8 cellular contexts compared by ENCODE assay signal in the genomic region with DNA sequence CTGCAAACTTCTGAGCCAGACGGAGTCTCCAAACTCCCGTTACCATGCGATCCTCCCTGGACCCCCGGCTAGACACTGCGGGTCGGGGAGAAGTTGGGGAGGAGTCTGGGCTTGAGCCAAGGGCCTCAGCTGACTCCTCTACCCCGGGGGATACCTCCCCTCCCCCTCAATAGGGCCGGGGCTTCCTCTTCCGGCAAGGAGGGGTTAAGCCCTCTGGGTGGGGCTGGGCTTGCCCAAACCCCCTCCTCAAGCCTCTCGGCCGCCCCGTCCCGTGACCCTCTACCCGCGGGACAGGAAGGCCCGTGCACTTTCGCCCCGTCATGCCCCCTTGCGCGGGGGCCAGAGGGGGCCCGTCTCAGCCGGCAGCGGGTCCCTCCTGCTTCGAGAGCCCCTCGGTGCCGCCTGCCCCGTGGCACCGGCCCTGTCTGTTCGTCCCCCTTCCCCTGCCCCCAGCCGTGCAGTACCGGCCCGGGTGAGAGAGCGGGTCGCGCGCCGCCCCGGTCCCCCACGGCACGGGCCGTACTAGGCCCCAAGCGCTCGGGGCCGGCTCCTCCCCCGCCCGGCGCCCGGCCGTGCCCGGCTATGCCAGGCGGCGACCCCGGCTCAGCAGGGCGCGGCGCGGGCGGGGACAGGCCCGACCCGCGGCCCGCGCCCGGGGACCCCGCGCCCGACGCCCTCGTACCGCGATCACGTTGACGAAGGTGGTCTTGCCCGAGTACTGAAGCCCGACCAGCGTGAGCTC.
DNase-seq lines count a peak whose midpoint lies in the region; TF ChIP-seq lines count a peak whose summit lies in the region.

No MANE protein-coding gene starts in this region.

- H3K4me3 ChIP-seq in HEK293 (ENCODE audit: low read depth, low read length) (peak overlapping the region; percentile 79), iPS-18a (ENCODE audit: low read length) (peak overlapping the region; percentile 93), skin epidermis (peak overlapping the region; percentile 78 to 97 (median 86))

- TF ChIP-seq CTCF in HEK293 (tag by site-specific recombination; IDR thresholded peaks at IDR 0.05): peak; percentile 14; the same call in 1 of the 2 replicates

- POLR2A ChIA-PET in HEK293 (lab: Yijun Ruan, JAX): interaction anchor here (1.0 to 2.4 kb wide), 2 partner anchors 11 to 12 kb away, joined by 3 to 8 read pairs; no protein-coding TSS in a partner anchor

- CTCF ChIA-PET in HEK293 (lab: Yijun Ruan, JAX): interaction anchor here (1.8 to 3.2 kb wide), 3 partner anchors 10 to 144 kb away, joined by 8 to 16 read pairs (median 11); no protein-coding TSS in a partner anchor

- peaks cover 0 to 17% of the 10 kb centered on the region in 2 experiments; a peak in 1 of 3 replicates for H3K36me3 ChIP-seq in HEK293 (ENCODE audit: control insufficient read depth in 2 of 2, insufficient read depth in 1 of 2, low read length in 2 of 2)
- H3K36me3 ChIP-seq in iPS-18a (ENCODE audit: control insufficient read depth, low read depth, low read length): no peaks in the 10 kb centered on the region

- H3K27me3 ChIP-seq in iPS-18a (ENCODE audit: control insufficient read depth, insufficient read depth, low read length): peaks cover 12% of the 10 kb centered on the region

- DNase-seq in NOMO-1 treated with DMSO at 0.1 percent for 48 hours (lab: John Stamatoyannopoulos, UW; ENCODE audit: unreplicated experiment) (peak; percentile 52), NOMO-1 treated with dmso at 0.1 percent for 144 hours (lab: John Stamatoyannopoulos, UW; ENCODE audit: unreplicated experiment) (no peak), NCI-H345 (lab: John Stamatoyannopoulos, UW) (peak; percentile 24), HUDEP-2 (lab: John Stamatoyannopoulos, UW; ENCODE audit: unreplicated experiment in 76 of 76) (no peak)

- H3K9ac ChIP-seq in iPS-18a (ENCODE audit: low read length): peak overlapping the region; percentile 63

- H3K27ac ChIP-seq in HEK293 (ENCODE audit: extremely low read depth, low read depth, low read length) (peak overlapping the region; percentile 90), angular gyrus (ENCODE audit: low read depth, low read length) (peak overlapping the region; percentile 92), iPS-18a (ENCODE audit: low read length) (no peak overlapping the region), skin epidermis (peak overlapping the region; percentile 37 to 98 (median 93))

- no peaks in the 10 kb centered on the region; the same call in 1 of the 2 replicates for H3K4me1 ChIP-seq in HEK293 (ENCODE audit: control insufficient read depth, insufficient read depth, low read length)
- peaks cover 11% of the 10 kb centered on the region for H3K4me1 ChIP-seq in iPS-18a (ENCODE audit: control insufficient read depth, low read depth, low read length)

- H3K9me3 ChIP-seq in HEK293 (ENCODE audit: control insufficient read depth, insufficient read depth, low read depth, low read length) (no peaks in the 10 kb centered on the region), iPS-18a (ENCODE audit: control insufficient read depth, low read depth, low read length) (no peaks in the 10 kb centered on the region)

TF ChIP-seq in HEK293, 187 proteins besides CTCF, POLR2A, EP300 and RAD21 (continues in another document):
- TF ChIP-seq ZNF23 (tag by site-specific recombination; IDR thresholded peaks at IDR 0.05; ENCODE audit: borderline replicate concordance) (no peak), ZNF404 (tag by site-specific recombination; IDR thresholded peaks at IDR 0.05) (no peak), ZBTB17 (tag by site-specific recombination; IDR thresholded peaks at IDR 0.05) (no peak), ZNF510 (tag by site-specific recombination; IDR thresholded peaks at IDR 0.05; ENCODE audit: insufficient replicate concordance) (no peak), ZBTB8A (tag by site-specific recombination; IDR thresholded peaks at IDR 0.05) (0 out of 2 replicates have a peak, but pooled peaks have one; percentile 38), ZNF555 (tag by site-specific recombination; conservative IDR thresholded peaks at IDR 0.05) (no peak), SP7 (tag by site-specific recombination; IDR thresholded peaks at IDR 0.05) (0 out of 2 replicates have a peak, but pooled peaks have one; percentile 25), ZNF214 (tag by site-specific recombination; IDR thresholded peaks at IDR 0.05; ENCODE audit: borderline replicate concordance) (no peak), ZNF394 (tag by site-specific recombination; IDR thresholded peaks at IDR 0.05; ENCODE audit: borderline replicate concordance) (no peak), ZNF274 (IDR thresholded peaks at IDR 0.05; ENCODE audit: low read length) (no peak), ZNF274 (tag by site-specific recombination; IDR thresholded peaks at IDR 0.05; ENCODE audit: borderline replicate concordance) (no peak), ZNF629 (tag by site-specific recombination; IDR thresholded peaks at IDR 0.05) (no peak), ZNF677 (tag by site-specific recombination; IDR thresholded peaks at IDR 0.05) (no peak), ZBTB1 (tag by site-specific recombination; IDR thresholded peaks at IDR 0.05) (no peak), ZFP69B (tag by site-specific recombination; IDR thresholded peaks at IDR 0.05) (no peak), ZNF654 (tag by site-specific recombination; IDR thresholded peaks at IDR 0.05; ENCODE audit: low read depth) (no peak), ZNF514 (tag by site-specific recombination; IDR thresholded peaks at IDR 0.05) (no peak)
- TF ChIP-seq, protein P1, sequence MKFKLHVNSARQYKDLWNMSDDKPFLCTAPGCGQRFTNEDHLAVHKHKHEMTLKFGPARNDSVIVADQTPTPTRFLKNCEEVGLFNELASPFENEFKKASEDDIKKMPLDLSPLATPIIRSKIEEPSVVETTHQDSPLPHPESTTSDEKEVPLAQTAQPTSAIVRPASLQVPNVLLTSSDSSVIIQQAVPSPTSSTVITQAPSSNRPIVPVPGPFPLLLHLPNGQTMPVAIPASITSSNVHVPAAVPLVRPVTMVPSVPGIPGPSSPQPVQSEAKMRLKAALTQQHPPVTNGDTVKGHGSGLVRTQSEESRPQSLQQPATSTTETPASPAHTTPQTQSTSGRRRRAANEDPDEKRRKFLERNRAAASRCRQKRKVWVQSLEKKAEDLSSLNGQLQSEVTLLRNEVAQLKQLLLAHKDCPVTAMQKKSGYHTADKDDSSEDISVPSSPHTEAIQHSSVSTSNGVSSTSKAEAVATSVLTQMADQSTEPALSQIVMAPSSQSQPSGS (tag by site-specific recombination; IDR thresholded peaks at IDR 0.05; ENCODE audit: low read depth): no peak
- TF ChIP-seq, protein P2, sequence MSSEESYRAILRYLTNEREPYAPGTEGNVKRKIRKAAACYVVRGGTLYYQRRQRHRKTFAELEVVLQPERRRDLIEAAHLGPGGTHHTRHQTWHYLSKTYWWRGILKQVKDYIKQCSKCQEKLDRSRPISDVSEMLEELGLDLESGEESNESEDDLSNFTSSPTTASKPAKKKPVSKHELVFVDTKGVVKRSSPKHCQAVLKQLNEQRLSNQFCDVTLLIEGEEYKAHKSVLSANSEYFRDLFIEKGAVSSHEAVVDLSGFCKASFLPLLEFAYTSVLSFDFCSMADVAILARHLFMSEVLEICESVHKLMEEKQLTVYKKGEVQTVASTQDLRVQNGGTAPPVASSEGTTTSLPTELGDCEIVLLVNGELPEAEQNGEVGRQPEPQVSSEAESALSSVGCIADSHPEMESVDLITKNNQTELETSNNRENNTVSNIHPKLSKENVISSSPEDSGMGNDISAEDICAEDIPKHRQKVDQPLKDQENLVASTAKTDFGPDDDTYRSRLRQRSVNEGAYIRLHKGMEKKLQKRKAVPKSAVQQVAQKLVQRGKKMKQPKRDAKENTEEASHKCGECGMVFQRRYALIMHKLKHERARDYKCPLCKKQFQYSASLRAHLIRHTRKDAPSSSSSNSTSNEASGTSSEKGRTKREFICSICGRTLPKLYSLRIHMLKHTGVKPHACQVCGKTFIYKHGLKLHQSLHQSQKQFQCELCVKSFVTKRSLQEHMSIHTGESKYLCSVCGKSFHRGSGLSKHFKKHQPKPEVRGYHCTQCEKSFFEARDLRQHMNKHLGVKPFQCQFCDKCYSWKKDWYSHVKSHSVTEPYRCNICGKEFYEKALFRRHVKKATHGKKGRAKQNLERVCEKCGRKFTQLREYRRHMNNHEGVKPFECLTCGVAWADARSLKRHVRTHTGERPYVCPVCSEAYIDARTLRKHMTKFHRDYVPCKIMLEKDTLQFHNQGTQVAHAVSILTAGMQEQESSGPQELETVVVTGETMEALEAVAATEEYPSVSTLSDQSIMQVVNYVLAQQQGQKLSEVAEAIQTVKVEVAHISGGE (tag by site-specific recombination; conservative IDR thresholded peaks at IDR 0.05; ENCODE audit: low read depth): peak; percentile 54
- TF ChIP-seq, protein P3, sequence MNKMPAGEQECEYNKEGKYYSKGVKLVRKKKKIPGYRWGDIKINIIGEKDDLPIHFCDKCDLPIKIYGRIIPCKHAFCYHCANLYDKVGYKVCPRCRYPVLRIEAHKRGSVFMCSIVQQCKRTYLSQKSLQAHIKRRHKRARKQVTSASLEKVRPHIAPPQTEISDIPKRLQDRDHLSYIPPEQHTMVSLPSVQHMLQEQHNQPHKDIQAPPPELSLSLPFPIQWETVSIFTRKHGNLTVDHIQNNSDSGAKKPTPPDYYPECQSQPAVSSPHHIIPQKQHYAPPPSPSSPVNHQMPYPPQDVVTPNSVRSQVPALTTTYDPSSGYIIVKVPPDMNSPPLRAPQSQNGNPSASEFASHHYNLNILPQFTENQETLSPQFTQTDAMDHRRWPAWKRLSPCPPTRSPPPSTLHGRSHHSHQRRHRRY (tag by site-specific recombination; IDR thresholded peaks at IDR 0.05): no peak
- TF ChIP-seq, protein P4, sequence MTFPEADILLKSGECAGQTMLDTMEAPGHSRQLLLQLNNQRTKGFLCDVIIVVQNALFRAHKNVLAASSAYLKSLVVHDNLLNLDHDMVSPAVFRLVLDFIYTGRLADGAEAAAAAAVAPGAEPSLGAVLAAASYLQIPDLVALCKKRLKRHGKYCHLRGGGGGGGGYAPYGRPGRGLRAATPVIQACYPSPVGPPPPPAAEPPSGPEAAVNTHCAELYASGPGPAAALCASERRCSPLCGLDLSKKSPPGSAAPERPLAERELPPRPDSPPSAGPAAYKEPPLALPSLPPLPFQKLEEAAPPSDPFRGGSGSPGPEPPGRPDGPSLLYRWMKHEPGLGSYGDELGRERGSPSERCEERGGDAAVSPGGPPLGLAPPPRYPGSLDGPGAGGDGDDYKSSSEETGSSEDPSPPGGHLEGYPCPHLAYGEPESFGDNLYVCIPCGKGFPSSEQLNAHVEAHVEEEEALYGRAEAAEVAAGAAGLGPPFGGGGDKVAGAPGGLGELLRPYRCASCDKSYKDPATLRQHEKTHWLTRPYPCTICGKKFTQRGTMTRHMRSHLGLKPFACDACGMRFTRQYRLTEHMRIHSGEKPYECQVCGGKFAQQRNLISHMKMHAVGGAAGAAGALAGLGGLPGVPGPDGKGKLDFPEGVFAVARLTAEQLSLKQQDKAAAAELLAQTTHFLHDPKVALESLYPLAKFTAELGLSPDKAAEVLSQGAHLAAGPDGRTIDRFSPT (tag by site-specific recombination; IDR thresholded peaks at IDR 0.05): peak; percentile 80

Comparison
In these comparisons a context has a peak if more than half of its experiments do, and no peak if none do; other contexts are left out.
1. DNase-seq: peak in NOMO-1 treated with DMSO at 0.1 percent for 48 hours (single experiment) and NCI-H345 (single experiment); none in NOMO-1 treated with dmso at 0.1 percent for 144 hours (single experiment) and HUDEP-2 (0 of 76).
2. Peak in every context shown above with its lines, with median percentiles within 50 percentile points of each other: H3K4me3 ChIP-seq.